In genomic region chr10:5615263-5615820, GRCh38 we compare ENCODE assay signal across 1 cellular context.
TF ChIP-seq lines count a peak whose summit lies in the region.

No MANE protein-coding gene starts in this region.

TF ChIP-seq in K562, 482 proteins besides CTCF, POLR2A, EP300 and RAD21 (continued from another document):
- TF ChIP-seq SIN3B (IDR thresholded peaks at IDR 0.05; ENCODE audit: low read depth), result no peak
- no peak for TF ChIP-seq NFIC (IDR thresholded peaks at IDR 0.05)
- TF ChIP-seq ATF1 (CRISPR knock-in tag; IDR thresholded peaks at IDR 0.05), result no peak
- TF ChIP-seq ATF1 (tag; IDR thresholded peaks at IDR 0.05), result 0 out of 2 replicates have a peak, but pooled peaks have one; percentile 22
- no peak for TF ChIP-seq SNRNP70 (optimal IDR thresholded peaks at IDR 0.05; ENCODE audit: low read depth, low read length)
- TF ChIP-seq MTF1 (CRISPR knock-in tag; IDR thresholded peaks at IDR 0.05; ENCODE audit: borderline replicate concordance), result no peak
- TF ChIP-seq FOXA3 (CRISPR knock-in tag; conservative IDR thresholded peaks at IDR 0.05 in 1 of 2, IDR thresholded peaks at IDR 0.05 in 1 of 2), result peak; percentile 26 to 76; a peak in 2 of 4 replicates
- peak; percentile 86 for TF ChIP-seq CTBP1 (IDR thresholded peaks at IDR 0.05; ENCODE audit: borderline replicate concordance)
- no peak for TF ChIP-seq ZFX (CRISPR knock-in tag; IDR thresholded peaks at IDR 0.05)
- TF ChIP-seq SUPT5H (IDR thresholded peaks at IDR 0.05), result no peak
- no peak for TF ChIP-seq SAFB2 (IDR thresholded peaks at IDR 0.05; ENCODE audit: borderline replicate concordance, low read depth, low read length, severe bottlenecking)
- TF ChIP-seq SRSF9 (IDR thresholded peaks at IDR 0.05; ENCODE audit: borderline replicate concordance, low read depth, low read length), result no peak
- TF ChIP-seq NFE2 (IDR thresholded peaks at IDR 0.05; ENCODE audit: low read depth), result no peak
- TF ChIP-seq ETV1 (tag; conservative IDR thresholded peaks at IDR 0.05; ENCODE audit: low read depth), result no peak
- TF ChIP-seq RCOR1 (IDR thresholded peaks at IDR 0.05; ENCODE audit: borderline replicate concordance in 1 of 2, low read depth in 2 of 2, low read length in 2 of 2), result 0 out of 4 replicates have a peak, but pooled peaks of 1 of the 2 experiments have one; percentile 35
- TF ChIP-seq ATF6 (CRISPR knock-in tag; IDR thresholded peaks at IDR 0.05), result no peak
- no peak for TF ChIP-seq GABPA (tag; conservative IDR thresholded peaks at IDR 0.05; ENCODE audit: low read depth)
- no peak for TF ChIP-seq BCOR (IDR thresholded peaks at IDR 0.05)
